In genomic region chr3:16888785-16889607, GRCh38 we compare ENCODE assay signal across 1 cellular context.
TF ChIP-seq lines count a peak whose summit lies in the region.

No MANE protein-coding gene starts in this region.

TF ChIP-seq in GM12878, 131 proteins besides CTCF, POLR2A, EP300 and RAD21 (continued from another document):
- TF ChIP-seq, protein P1, sequence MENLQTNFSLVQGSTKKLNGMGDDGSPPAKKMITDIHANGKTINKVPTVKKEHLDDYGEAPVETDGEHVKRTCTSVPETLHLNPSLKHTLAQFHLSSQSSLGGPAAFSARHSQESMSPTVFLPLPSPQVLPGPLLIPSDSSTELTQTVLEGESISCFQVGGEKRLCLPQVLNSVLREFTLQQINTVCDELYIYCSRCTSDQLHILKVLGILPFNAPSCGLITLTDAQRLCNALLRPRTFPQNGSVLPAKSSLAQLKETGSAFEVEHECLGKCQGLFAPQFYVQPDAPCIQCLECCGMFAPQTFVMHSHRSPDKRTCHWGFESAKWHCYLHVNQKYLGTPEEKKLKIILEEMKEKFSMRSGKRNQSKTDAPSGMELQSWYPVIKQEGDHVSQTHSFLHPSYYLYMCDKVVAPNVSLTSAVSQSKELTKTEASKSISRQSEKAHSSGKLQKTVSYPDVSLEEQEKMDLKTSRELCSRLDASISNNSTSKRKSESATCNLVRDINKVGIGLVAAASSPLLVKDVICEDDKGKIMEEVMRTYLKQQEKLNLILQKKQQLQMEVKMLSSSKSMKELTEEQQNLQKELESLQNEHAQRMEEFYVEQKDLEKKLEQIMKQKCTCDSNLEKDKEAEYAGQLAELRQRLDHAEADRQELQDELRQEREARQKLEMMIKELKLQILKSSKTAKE (IDR thresholded peaks at IDR 0.05; ENCODE audit: low read depth, poor library complexity, severe bottlenecking): peak; percentile 17
- TF ChIP-seq SMC3 (IDR thresholded peaks at IDR 0.05; ENCODE audit: borderline replicate concordance, low read length): no peak
- TF ChIP-seq EED (IDR thresholded peaks at IDR 0.05; ENCODE audit: low read depth): peak; percentile 85
- TF ChIP-seq SRF (IDR thresholded peaks at IDR 0.05; ENCODE audit: low read depth in 2 of 2, low read length in 2 of 2): no peak
- no peak for TF ChIP-seq MTA3 (IDR thresholded peaks at IDR 0.05; ENCODE audit: borderline replicate concordance, low read length)
- 0 out of 2 replicates have a peak, but pooled peaks have one; percentile 8 for TF ChIP-seq NR2C1 (IDR thresholded peaks at IDR 0.05)
- peak; percentile 17; the same call in 1 of the 2 replicates for TF ChIP-seq ATF7 (IDR thresholded peaks at IDR 0.05; ENCODE audit: low read depth)
- TF ChIP-seq YY1 (IDR thresholded peaks at IDR 0.05; ENCODE audit: low read depth, low read length): peak; percentile 49; the same call in 1 of the 2 replicates
- 0 out of 2 replicates have a peak, but pooled peaks have one; percentile 46 for TF ChIP-seq ATF2 (IDR thresholded peaks at IDR 0.05; ENCODE audit: low read length)
- peak; percentile 18; the same call in 1 of the 2 replicates for TF ChIP-seq MTA2 (IDR thresholded peaks at IDR 0.05; ENCODE audit: low read depth)
- TF ChIP-seq, protein P2, sequence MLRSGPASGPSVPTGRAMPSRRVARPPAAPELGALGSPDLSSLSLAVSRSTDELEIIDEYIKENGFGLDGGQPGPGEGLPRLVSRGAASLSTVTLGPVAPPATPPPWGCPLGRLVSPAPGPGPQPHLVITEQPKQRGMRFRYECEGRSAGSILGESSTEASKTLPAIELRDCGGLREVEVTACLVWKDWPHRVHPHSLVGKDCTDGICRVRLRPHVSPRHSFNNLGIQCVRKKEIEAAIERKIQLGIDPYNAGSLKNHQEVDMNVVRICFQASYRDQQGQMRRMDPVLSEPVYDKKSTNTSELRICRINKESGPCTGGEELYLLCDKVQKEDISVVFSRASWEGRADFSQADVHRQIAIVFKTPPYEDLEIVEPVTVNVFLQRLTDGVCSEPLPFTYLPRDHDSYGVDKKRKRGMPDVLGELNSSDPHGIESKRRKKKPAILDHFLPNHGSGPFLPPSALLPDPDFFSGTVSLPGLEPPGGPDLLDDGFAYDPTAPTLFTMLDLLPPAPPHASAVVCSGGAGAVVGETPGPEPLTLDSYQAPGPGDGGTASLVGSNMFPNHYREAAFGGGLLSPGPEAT (IDR thresholded peaks at IDR 0.05; ENCODE audit: low read depth): peak; percentile 67
- peak; percentile 79; the same call in 1 of the 2 replicates for TF ChIP-seq ZNF217 (IDR thresholded peaks at IDR 0.05)
- no peak for TF ChIP-seq NRF1 (conservative IDR thresholded peaks at IDR 0.05; ENCODE audit: low read depth, low read length)
- no peak for TF ChIP-seq PKNOX1 (IDR thresholded peaks at IDR 0.05)
- TF ChIP-seq IKZF1 (conservative IDR thresholded peaks at IDR 0.05): peak; percentile 40; the same call in 1 of the 2 replicates
- peak in 1 of 2 experiments; percentile 49; a peak in 1 of 4 replicates for TF ChIP-seq BHLHE40 (IDR thresholded peaks at IDR 0.05; ENCODE audit: borderline replicate concordance in 1 of 2, low read depth in 2 of 2, low read length in 1 of 2)
- TF ChIP-seq ZNF24 (IDR thresholded peaks at IDR 0.05): peak; percentile 85
- peak; percentile 20; the same call in 1 of the 2 replicates for TF ChIP-seq IRF4 (IDR thresholded peaks at IDR 0.05; ENCODE audit: low read depth, low read length)
- no peak for TF ChIP-seq PBX3 (IDR thresholded peaks at IDR 0.05; ENCODE audit: insufficient replicate concordance, low read depth, low read length)
- peak; percentile 46; the same call in 1 of the 2 replicates for TF ChIP-seq NFIC (IDR thresholded peaks at IDR 0.05; ENCODE audit: low read depth, low read length)
- TF ChIP-seq, protein P3, sequence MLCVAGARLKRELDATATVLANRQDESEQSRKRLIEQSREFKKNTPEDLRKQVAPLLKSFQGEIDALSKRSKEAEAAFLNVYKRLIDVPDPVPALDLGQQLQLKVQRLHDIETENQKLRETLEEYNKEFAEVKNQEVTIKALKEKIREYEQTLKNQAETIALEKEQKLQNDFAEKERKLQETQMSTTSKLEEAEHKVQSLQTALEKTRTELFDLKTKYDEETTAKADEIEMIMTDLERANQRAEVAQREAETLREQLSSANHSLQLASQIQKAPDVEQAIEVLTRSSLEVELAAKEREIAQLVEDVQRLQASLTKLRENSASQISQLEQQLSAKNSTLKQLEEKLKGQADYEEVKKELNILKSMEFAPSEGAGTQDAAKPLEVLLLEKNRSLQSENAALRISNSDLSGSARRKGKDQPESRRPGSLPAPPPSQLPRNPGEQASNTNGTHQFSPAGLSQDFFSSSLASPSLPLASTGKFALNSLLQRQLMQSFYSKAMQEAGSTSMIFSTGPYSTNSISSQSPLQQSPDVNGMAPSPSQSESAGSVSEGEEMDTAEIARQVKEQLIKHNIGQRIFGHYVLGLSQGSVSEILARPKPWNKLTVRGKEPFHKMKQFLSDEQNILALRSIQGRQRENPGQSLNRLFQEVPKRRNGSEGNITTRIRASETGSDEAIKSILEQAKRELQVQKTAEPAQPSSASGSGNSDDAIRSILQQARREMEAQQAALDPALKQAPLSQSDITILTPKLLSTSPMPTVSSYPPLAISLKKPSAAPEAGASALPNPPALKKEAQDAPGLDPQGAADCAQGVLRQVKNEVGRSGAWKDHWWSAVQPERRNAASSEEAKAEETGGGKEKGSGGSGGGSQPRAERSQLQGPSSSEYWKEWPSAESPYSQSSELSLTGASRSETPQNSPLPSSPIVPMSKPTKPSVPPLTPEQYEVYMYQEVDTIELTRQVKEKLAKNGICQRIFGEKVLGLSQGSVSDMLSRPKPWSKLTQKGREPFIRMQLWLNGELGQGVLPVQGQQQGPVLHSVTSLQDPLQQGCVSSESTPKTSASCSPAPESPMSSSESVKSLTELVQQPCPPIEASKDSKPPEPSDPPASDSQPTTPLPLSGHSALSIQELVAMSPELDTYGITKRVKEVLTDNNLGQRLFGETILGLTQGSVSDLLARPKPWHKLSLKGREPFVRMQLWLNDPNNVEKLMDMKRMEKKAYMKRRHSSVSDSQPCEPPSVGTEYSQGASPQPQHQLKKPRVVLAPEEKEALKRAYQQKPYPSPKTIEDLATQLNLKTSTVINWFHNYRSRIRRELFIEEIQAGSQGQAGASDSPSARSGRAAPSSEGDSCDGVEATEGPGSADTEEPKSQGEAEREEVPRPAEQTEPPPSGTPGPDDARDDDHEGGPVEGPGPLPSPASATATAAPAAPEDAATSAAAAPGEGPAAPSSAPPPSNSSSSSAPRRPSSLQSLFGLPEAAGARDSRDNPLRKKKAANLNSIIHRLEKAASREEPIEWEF (IDR thresholded peaks at IDR 0.05; ENCODE audit: insufficient replicate concordance, low read depth, low read length): no peak
- peak; percentile 43; the same call in 1 of the 2 replicates for TF ChIP-seq POLR2AphosphoS5 (IDR thresholded peaks at IDR 0.05; ENCODE audit: low read length)
